18 cellular contexts compared by ENCODE assay signal in genomic region chr7:100051611-100052010, GRCh38. TPM values are rescaled to one million over a fixed set of nuclear protein-coding genes. Genes with fewer than 3 reads are reported as not detected.
DNase-seq lines count a peak whose midpoint lies in the region; ATAC-seq and TF ChIP-seq lines count a peak whose summit lies in the region.
"Had no signal": no experiment of that assay in that cellular context is flagged by ENCODE, and none has a peak within 500 bp of the region (broad histone marks: within the 10 kb centered on the region; RNA-seq: fewer than 3 reads in every experiment).

No MANE protein-coding gene starts in this region.

- no peaks in the 10 kb centered on the region for H3K27me3 ChIP-seq in CD8-positive, alpha-beta T cell (ENCODE audit: insufficient read depth, low read length)
- no peaks in the 10 kb centered on the region for H3K27me3 ChIP-seq in HCT116 (ENCODE audit: insufficient read depth, low read length)
- H3K27me3 ChIP-seq: BLaER1 treated with 17β-estradiol and CSF1 and Interleukin-3, amounts not matched to agents 10 nM and 100 nM; foreskin keratinocyte; sigmoid colon; SJSA1; tibial artery had no signal

- RAD21 ChIA-PET in HCT116 (lab: Charles Lee; ENCODE audit: low non-redundant PET in 1 of 2, low total read pairs in 2 of 2, uncharacterized antibody in 2 of 2, unreplicated experiment in 2 of 2), result no interaction called here

- intact Hi-C loops in CD8-positive, alpha-beta T cell (cut with DNase I, micrococcal nuclease), result loop anchor here in 1 of 2 experiments (5.0 kb wide), 1 partner anchor 74 kb away; the partner anchor contains the start of gene AZGP1
- intact Hi-C loops in HCT116 (cut with micrococcal nuclease) (loop anchor here (2.0 kb wide), 1 partner anchor 139 kb away; no protein-coding TSS in a partner anchor), natural killer cell (cut with micrococcal nuclease) (loop anchor here (10.0 kb wide), 1 partner anchor 137 kb away; the partner anchor contains the start of gene TRIM4)

- no peaks in the 10 kb centered on the region for H3K36me3 ChIP-seq in CD8-positive, alpha-beta T cell (ENCODE audit: insufficient read depth, low read length)
- H3K36me3 ChIP-seq in HCT116 (ENCODE audit: control insufficient read depth in 1 of 2, insufficient read depth in 2 of 2, low read length in 2 of 2), result peaks cover 0 to 3% of the 10 kb centered on the region in 2 experiments; a peak in 1 of 4 replicates
- H3K36me3 ChIP-seq: sigmoid colon had no signal

- H3K4me1 Mint-ChIP-seq in CD8-positive, alpha-beta T cell (ENCODE audit: low read depth), result peaks cover 23% of the 10 kb centered on the region
- peaks cover 11% of the 10 kb centered on the region for H3K4me1 Mint-ChIP-seq in activated naive CD8-positive, alpha-beta T cell treated with anti-CD3 and anti-CD28 coated beads, Interleukin-2, amount 10 ng/mL, durations not matched to agents 7 days and 5 days
- H3K4me1 Mint-ChIP-seq in natural killer cell, result peaks cover 10 to 15% of the 10 kb centered on the region in 2 donors

- POLR2A ChIA-PET in CD8-positive, alpha-beta T cell (lab: Charles Lee), result no interaction called here
- POLR2A ChIA-PET in HCT116 (lab: Charles Lee), result interaction anchor here (0.7 kb wide), 1 partner anchor 427 kb away, joined by 3 read pairs; no protein-coding TSS in a partner anchor
- POLR2A ChIA-PET in activated naive CD8-positive, alpha-beta T cell treated with anti-CD3 and anti-CD28 coated beads, Interleukin-2, amount 10 ng/mL, durations not matched to agents 7 days and 5 days (lab: Charles Lee), result no interaction called here

- no peak overlapping the region for H3K27ac ChIP-seq in CD8-positive, alpha-beta T cell (ENCODE audit: low read depth, low read length)
- no peak overlapping the region for H3K27ac ChIP-seq in HCT116 (ENCODE audit: low read depth, low read length)
- H3K27ac ChIP-seq: BLaER1 treated with 17β-estradiol and CSF1 and Interleukin-3, amounts not matched to agents 10 nM and 100 nM; foreskin keratinocyte; GM23248; SJSA1; tibial artery had no signal

- no peak for TF ChIP-seq POLR2A in HCT116 (IDR thresholded peaks at IDR 0.05; ENCODE audit: borderline replicate concordance, extremely low read depth, insufficient read depth, insufficient read length)

- ATAC-seq in CD8-positive, alpha-beta T cell, result no peak
- ATAC-seq in HCT116 (no peak), natural killer cell (no peak), GM19452 (IDR thresholded peaks at IDR 0.05; ENCODE audit: unreplicated experiment) (no peak)
- ATAC-seq in activated naive CD8-positive, alpha-beta T cell treated with anti-CD3 and anti-CD28 coated beads, Interleukin-2, amount 10 ng/mL, durations not matched to agents 7 days and 5 days (ENCODE audit: low read depth), result no peak
- ATAC-seq: foreskin keratinocyte had no signal

- TSS peak; percentile 20 for BruUV-seq in HCT116 (replicated peaks; lab: Mats Ljungman, UMichigan)

- H3K36me3 Mint-ChIP-seq in CD8-positive, alpha-beta T cell, result peaks cover 10% of the 10 kb centered on the region
- H3K36me3 Mint-ChIP-seq in activated naive CD8-positive, alpha-beta T cell treated with anti-CD3 and anti-CD28 coated beads, Interleukin-2, amount 10 ng/mL, durations not matched to agents 7 days and 5 days, result no peaks in the 10 kb centered on the region
- no peaks in the 10 kb centered on the region for H3K36me3 Mint-ChIP-seq in natural killer cell

- H3K4me1 ChIP-seq in CD8-positive, alpha-beta T cell (ENCODE audit: insufficient read depth, low read length), result peaks cover 12% of the 10 kb centered on the region
- H3K4me1 ChIP-seq in HCT116 (ENCODE audit: control insufficient read depth in 1 of 2, insufficient read depth in 2 of 2, low read length in 2 of 2), result peaks cover 10 to 16% of the 10 kb centered on the region in 2 experiments; a peak in 2 of 4 replicates

- no peaks in the 10 kb centered on the region for H3K9me2 ChIP-seq in HCT116 (ENCODE audit: insufficient read depth)

- no peak for DNase-seq in CD8-positive, alpha-beta T cell
- DNase-seq in HCT116 (ENCODE audit: low read depth, low spot score), result no peak
- no peak for DNase-seq in activated naive CD8-positive, alpha-beta T cell treated with anti-CD3 and anti-CD28 coated beads, Interleukin-2, amount 10 ng/mL, durations not matched to agents 7 days and 5 days
- no peak for DNase-seq in natural killer cell
- DNase-seq in NCI-H1092 treated with DMSO at 0.1 percent for 48 hours (lab: John Stamatoyannopoulos, UW), result no peak
- DNase-seq in OCI-M2 (lab: John Stamatoyannopoulos, UW; ENCODE audit: unreplicated experiment), result no peak
- DNase-seq: central memory CD4-positive, alpha-beta T cell; foreskin keratinocyte; GM23248; NCI-H2029 treated with DMSO at 0.1 percent for 48 hours; NCI-H510A treated with DMSO at 0.1 percent for 48 hours; sigmoid colon; stimulated activated CD4-positive, alpha-beta T cell treated with anti-CD3 and anti-CD28 coated beads, Interleukin-2, amount 100 ng/mL, for 48 hours; stimulated activated CD8-positive, alpha-beta memory T cell treated with anti-CD3 and anti-CD28 coated beads, Interleukin-4, amount 100 ng/mL, for 48 hours; tibial artery had no signal

- no peak overlapping the region for H3K4me3 ChIP-seq in CD8-positive, alpha-beta T cell (ENCODE audit: low read depth, low read length)
- no peak overlapping the region for H3K4me3 ChIP-seq in HCT116 (replicated peaks in 1 of 2; ENCODE audit: low read depth in 1 of 2, low read length in 2 of 2)
- H3K4me3 ChIP-seq: BLaER1 treated with 17β-estradiol and CSF1 and Interleukin-3, amounts not matched to agents 10 nM and 100 nM; GM23248; sigmoid colon; SJSA1; tibial artery had no signal

- H3K4me3 Mint-ChIP-seq in CD8-positive, alpha-beta T cell, result peak overlapping the region; percentile 63
- peak overlapping the region; percentile 28 for H3K4me3 Mint-ChIP-seq in activated naive CD8-positive, alpha-beta T cell treated with anti-CD3 and anti-CD28 coated beads, Interleukin-2, amount 10 ng/mL, durations not matched to agents 7 days and 5 days
- peak overlapping the region; percentile 77 for H3K4me3 Mint-ChIP-seq in natural killer cell

- H3K27me3 Mint-ChIP-seq in CD8-positive, alpha-beta T cell (ENCODE audit: low read depth), result no peaks in the 10 kb centered on the region
- no peaks in the 10 kb centered on the region for H3K27me3 Mint-ChIP-seq in activated naive CD8-positive, alpha-beta T cell treated with anti-CD3 and anti-CD28 coated beads, Interleukin-2, amount 10 ng/mL, durations not matched to agents 7 days and 5 days
- no peaks in the 10 kb centered on the region for H3K27me3 Mint-ChIP-seq in natural killer cell (ENCODE audit: low read depth in 2 of 2)

- H2AFZ ChIP-seq in HCT116 (ENCODE audit: low read depth, low read length, poor library complexity, severe bottlenecking), result no peak overlapping the region
- H2AFZ ChIP-seq: GM23248 had no signal

- no peaks in the 10 kb centered on the region for H4K20me1 ChIP-seq in HCT116 (ENCODE audit: insufficient read depth)

- no peaks in the 10 kb centered on the region for H3K9me3 Mint-ChIP-seq in CD8-positive, alpha-beta T cell
- no peaks in the 10 kb centered on the region for H3K9me3 Mint-ChIP-seq in activated naive CD8-positive, alpha-beta T cell treated with anti-CD3 and anti-CD28 coated beads, Interleukin-2, amount 10 ng/mL, durations not matched to agents 7 days and 5 days
- H3K9me3 Mint-ChIP-seq in natural killer cell, result no peaks in the 10 kb centered on the region

- CTCF ChIA-PET in CD8-positive, alpha-beta T cell (lab: Charles Lee), result interaction anchor here (0.7 to 1.7 kb wide), 6 partner anchors 10 to 77 kb away, joined by 3 to 5 read pairs (median 3); no protein-coding TSS in a partner anchor
- CTCF ChIA-PET in HCT116 (lab: Charles Lee), result interaction anchor here (1.0 kb wide), 1 partner anchor 58 kb away, joined by 8 read pairs; no protein-coding TSS in a partner anchor

- TF ChIP-seq RAD21 in HCT116 (IDR thresholded peaks at IDR 0.05; ENCODE audit: low read depth), result no peak

- no peak overlapping the region for H3K27ac Mint-ChIP-seq in CD8-positive, alpha-beta T cell
- H3K27ac Mint-ChIP-seq in activated naive CD8-positive, alpha-beta T cell treated with anti-CD3 and anti-CD28 coated beads, Interleukin-2, amount 10 ng/mL, durations not matched to agents 7 days and 5 days, result no peak overlapping the region
- H3K27ac Mint-ChIP-seq in natural killer cell, result peak overlapping the region; percentile 20 to 53

- no peaks in the 10 kb centered on the region for H3K9me3 ChIP-seq in CD8-positive, alpha-beta T cell (ENCODE audit: low read length)
- H3K9me3 ChIP-seq in HCT116 (ENCODE audit: control insufficient read depth in 1 of 2, insufficient read depth in 1 of 2, low read depth in 1 of 2, low read length in 2 of 2), result no peaks in the 10 kb centered on the region
- H3K9me3 ChIP-seq: BLaER1 treated with 17β-estradiol and CSF1 and Interleukin-3, amounts not matched to agents 10 nM and 100 nM; sigmoid colon; SJSA1; tibial artery had no signal

- H3K9ac ChIP-seq in HCT116 (ENCODE audit: low read length), result no peak overlapping the region
- H3K9ac ChIP-seq: GM23248 had no signal

- H3K4me2 ChIP-seq in HCT116 (ENCODE audit: low read length), result no peak overlapping the region

- TF ChIP-seq CTCF in CD8-positive, alpha-beta T cell (IDR thresholded peaks at IDR 0.05), result no peak
- no peak for TF ChIP-seq CTCF in HCT116 (IDR thresholded peaks at IDR 0.05 in 2 of 3, conservative IDR thresholded peaks at IDR 0.05 in 1 of 3; ENCODE audit: borderline replicate concordance in 1 of 3, insufficient read depth in 1 of 3, low read depth in 2 of 3, low read length in 2 of 3)
- TF ChIP-seq CTCF in natural killer cell (IDR thresholded peaks at IDR 0.05), result no peak

- H3K79me2 ChIP-seq in HCT116 (ENCODE audit: insufficient read depth, low read length), result peaks cover 14% of the 10 kb centered on the region

RNA-seq across cellular contexts. Expression of gene ZSCAN21, which starts 2.0 kb away (rescaled TPM):
- 1 to 10 TPM; 4.8 to 5.7 TPM for total RNA-seq in CD8-positive, alpha-beta T cell
- total RNA-seq in HCT116 (2021; ENCODE audit: unreplicated experiment), result 10.3 TPM
- 6.4 and 8.6 TPM in 2 replicates for polyA plus RNA-seq in HCT116 (2012)
- 10 to 100 TPM in 1 of 2 experiments, 1 to 10 TPM in 1; 9.8 to 10.1 TPM for total RNA-seq in activated naive CD8-positive, alpha-beta T cell treated with anti-CD3 and anti-CD28 coated beads, Interleukin-2, amount 10 ng/mL, durations not matched to agents 7 days and 5 days
- 1 to 10 TPM; 6.2 to 8.9 (median 7.2) TPM for total RNA-seq in natural killer cell

RNA-seq across cellular contexts. Expression of gene ZNF3, which starts 29.9 kb away (rescaled TPM):
- total RNA-seq in CD8-positive, alpha-beta T cell, result 10 to 100 TPM; 34.9 to 35.6 TPM
- total RNA-seq in HCT116 (2021; ENCODE audit: unreplicated experiment) (28.2 TPM), natural killer cell (10 to 100 TPM; 37.8 to 51.6 (median 49.0) TPM)
- polyA plus RNA-seq in HCT116 (2012), result 14.5 and 16.0 TPM in 2 replicates
- 10 to 100 TPM; 28.0 to 32.6 TPM for total RNA-seq in activated naive CD8-positive, alpha-beta T cell treated with anti-CD3 and anti-CD28 coated beads, Interleukin-2, amount 10 ng/mL, durations not matched to agents 7 days and 5 days

RNA-seq across cellular contexts. Expression of gene ZKSCAN1, which starts 36.2 kb away (rescaled TPM):
- total RNA-seq in CD8-positive, alpha-beta T cell, result 10 to 100 TPM; 30.0 to 35.9 TPM
- total RNA-seq in HCT116 (2021; ENCODE audit: unreplicated experiment) (61.2 TPM), natural killer cell (10 to 100 TPM; 57.6 to 62.5 (median 60.8) TPM)
- polyA plus RNA-seq in HCT116 (2012), result 13.7 and 16.5 TPM in 2 replicates
- total RNA-seq in activated naive CD8-positive, alpha-beta T cell treated with anti-CD3 and anti-CD28 coated beads, Interleukin-2, amount 10 ng/mL, durations not matched to agents 7 days and 5 days, result 10 to 100 TPM; 85.5 to 88.8 TPM

RNA-seq across cellular contexts. Expression of gene COPS6, which starts 37.2 kb away (rescaled TPM):
- total RNA-seq in CD8-positive, alpha-beta T cell, result 10 to 100 TPM; 73.2 to 77.8 TPM
- total RNA-seq in HCT116 (2021; ENCODE audit: unreplicated experiment) (126 TPM), natural killer cell (10 to 100 TPM; 79.0 to 94.6 (median 84.4) TPM)
- 136 and 154 TPM in 2 replicates for polyA plus RNA-seq in HCT116 (2012)
- 10 to 100 TPM; 72.4 to 76.7 TPM for total RNA-seq in activated naive CD8-positive, alpha-beta T cell treated with anti-CD3 and anti-CD28 coated beads, Interleukin-2, amount 10 ng/mL, durations not matched to agents 7 days and 5 days

RNA-seq across cellular contexts. Expression of gene MCM7, which starts 49.6 kb away (rescaled TPM):
- total RNA-seq in CD8-positive, alpha-beta T cell, result 10 to 100 TPM; 63.7 to 64.6 TPM
- total RNA-seq in HCT116 (2021; ENCODE audit: unreplicated experiment), result 387 TPM
- polyA plus RNA-seq in HCT116 (2012), result 273 and 296 TPM in 2 replicates
- total RNA-seq in activated naive CD8-positive, alpha-beta T cell treated with anti-CD3 and anti-CD28 coated beads, Interleukin-2, amount 10 ng/mL, durations not matched to agents 7 days and 5 days, result 100 to 1,000 TPM; 278 to 307 TPM
- 100 to 1,000 TPM; 112 to 214 (median 137) TPM for total RNA-seq in natural killer cell

Comparison
In these comparisons a context has a peak if more than half of its experiments do, and no peak if none do; other contexts are left out.
1. H3K27ac Mint-ChIP-seq: peak in natural killer cell (2 of 2); none in CD8-positive, alpha-beta T cell (single experiment) and activated naive CD8-positive, alpha-beta T cell treated with anti-CD3 and anti-CD28 coated beads, Interleukin-2, amount 10 ng/mL, durations not matched to agents 7 days and 5 days (single experiment).
2. Peak in every context shown above with its lines, with median percentiles within 50 percentile points of each other: H3K4me3 Mint-ChIP-seq.